Comparison of ENCODE assay signal across 9 cellular contexts in the genomic region with DNA sequence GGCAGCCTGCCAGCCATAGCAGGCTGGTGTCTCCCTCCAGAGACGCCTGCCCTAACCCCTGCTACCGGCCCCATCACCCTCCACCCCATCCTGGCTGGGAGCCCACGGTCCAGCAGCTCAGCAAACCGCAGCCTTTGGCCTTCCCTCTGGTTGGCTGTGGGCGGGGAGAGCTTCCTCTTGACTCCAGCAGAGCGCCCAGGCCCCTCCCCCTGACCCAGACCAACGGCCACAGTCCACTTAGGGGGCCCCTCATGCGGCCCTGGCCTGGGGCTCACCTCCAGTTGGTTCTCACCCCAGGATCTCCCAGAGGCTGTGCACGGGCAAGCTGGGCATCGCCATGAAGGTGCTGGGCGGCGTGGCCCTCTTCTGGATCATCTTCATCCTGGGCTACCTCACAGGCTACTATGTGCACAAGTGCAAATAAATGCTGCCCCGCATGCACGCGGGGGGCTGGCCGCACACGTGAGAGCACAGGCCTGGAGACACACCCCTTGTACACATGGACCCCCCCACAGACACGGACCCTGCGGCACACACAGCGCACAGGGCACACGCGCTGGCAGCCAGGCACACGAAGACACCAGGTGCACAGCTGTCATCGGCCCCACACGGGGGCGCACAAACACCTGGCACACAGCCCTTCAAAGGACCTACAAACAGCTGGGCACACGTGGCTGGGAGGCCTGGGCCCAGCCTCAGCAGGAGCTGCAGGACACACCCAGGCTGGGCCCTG. TPM values are rescaled to one million over a fixed set of nuclear protein-coding genes. Genes with fewer than 3 reads are reported as not detected.
DNase-seq lines count a peak whose midpoint lies in the region; ATAC-seq and TF ChIP-seq lines count a peak whose summit lies in the region.
"Had no signal": no experiment of that assay in that cellular context is flagged by ENCODE, and none has a peak within 500 bp of the region (broad histone marks: within the 10 kb centered on the region; RNA-seq: fewer than 3 reads in every experiment).

No MANE protein-coding gene starts in this region.

- intact Hi-C loops in left ventricle myocardium inferior (cut with micrococcal nuclease) = no loop called here

- H3K36me3 ChIP-seq in left ventricle myocardium inferior = peaks cover 21% of the 10 kb centered on the region

- H3K9me3 ChIP-seq in left ventricle myocardium inferior (replicated peaks) = no peaks in the 10 kb centered on the region
- H3K9me3 ChIP-seq: SJSA1 had no signal

- H3K4me1 Mint-ChIP-seq in activated naive CD4-positive, alpha-beta T cell treated with anti-CD3 and anti-CD28 coated beads, Interleukin-2, amount 10 ng/mL, durations not matched to agents 7 days and 5 days = peaks cover 8% of the 10 kb centered on the region

- H3K4me1 ChIP-seq in left ventricle myocardium inferior = peaks cover 59% of the 10 kb centered on the region

- CTCF ChIA-PET in activated naive CD4-positive, alpha-beta T cell treated with anti-CD3 and anti-CD28 coated beads, Interleukin-2, amount 10 ng/mL, durations not matched to agents 7 days and 5 days (lab: Charles Lee) = interaction anchor here (0.6 to 1.5 kb wide), 9 partner anchors 12 to 127 kb away, joined by 3 to 12 read pairs (median 4); no protein-coding TSS in a partner anchor

- peaks cover 31% of the 10 kb centered on the region for H3K27me3 Mint-ChIP-seq in activated naive CD4-positive, alpha-beta T cell treated with anti-CD3 and anti-CD28 coated beads, Interleukin-2, amount 10 ng/mL, durations not matched to agents 7 days and 5 days

- no peak overlapping the region for H3K4me3 Mint-ChIP-seq in activated naive CD4-positive, alpha-beta T cell treated with anti-CD3 and anti-CD28 coated beads, Interleukin-2, amount 10 ng/mL, durations not matched to agents 7 days and 5 days

- no peak overlapping the region for H3K27ac Mint-ChIP-seq in activated naive CD4-positive, alpha-beta T cell treated with anti-CD3 and anti-CD28 coated beads, Interleukin-2, amount 10 ng/mL, durations not matched to agents 7 days and 5 days

- peak overlapping the region; percentile 19 for H3K27ac ChIP-seq in left ventricle myocardium inferior (replicated peaks)
- H3K27ac ChIP-seq: SJSA1 had no signal

- no peaks in the 10 kb centered on the region for H3K9me3 Mint-ChIP-seq in activated naive CD4-positive, alpha-beta T cell treated with anti-CD3 and anti-CD28 coated beads, Interleukin-2, amount 10 ng/mL, durations not matched to agents 7 days and 5 days

- no peak for TF ChIP-seq CTCF in left ventricle myocardium inferior (IDR thresholded peaks at IDR 0.05; ENCODE audit: borderline replicate concordance)

- H3K27me3 ChIP-seq in left ventricle myocardium inferior (ENCODE audit: low read depth) = peaks cover 9% of the 10 kb centered on the region

- H3K4me3 ChIP-seq in left ventricle myocardium inferior = no peak overlapping the region
- H3K4me3 ChIP-seq: SJSA1 had no signal

- H3K36me3 Mint-ChIP-seq in activated naive CD4-positive, alpha-beta T cell treated with anti-CD3 and anti-CD28 coated beads, Interleukin-2, amount 10 ng/mL, durations not matched to agents 7 days and 5 days = peaks cover 9% of the 10 kb centered on the region

- DNase-seq in DMS153 treated with DMSO at 0.1 percent for 48 hours (lab: John Stamatoyannopoulos, UW; ENCODE audit: unreplicated experiment) (peak; percentile 35), HT1080 (ENCODE audit: low read depth) (peak; percentile 53), RPMI7951 (ENCODE audit: low read depth) (peak; percentile 68), left ventricle myocardium inferior (peak; percentile 57)
- DNase-seq in activated naive CD4-positive, alpha-beta T cell treated with anti-CD3 and anti-CD28 coated beads, Interleukin-2, amount 10 ng/mL, durations not matched to agents 7 days and 5 days = peak; percentile 69
- DNase-seq in stimulated activated CD4-positive, alpha-beta T cell treated with anti-CD3 and anti-CD28 coated beads, Interleukin-12 subunit alpha, Interleukin-12 subunit beta, amount 100 ng/mL, for 4 hours = peak; percentile 51

- ATAC-seq in HG03432 (IDR thresholded peaks at IDR 0.05; ENCODE audit: unreplicated experiment) (no peak), HG03439 (IDR thresholded peaks at IDR 0.05; ENCODE audit: unreplicated experiment) (no peak)

RNA-seq across cellular contexts. Expression of a gene that starts 3.1 kb away (rescaled TPM):
- 0.26 and 1.1 TPM in 2 replicates for total RNA-seq in HT1080 (2014; rRNA removed; shearing (Covaris generic))
- polyA plus RNA-seq in HT1080 (2015; cell fraction: cytosol; rRNA removed) = 0.66 and 2.5 TPM in 2 replicates
- polyA plus RNA-seq in HT1080 (2015; cell fraction: nucleus; rRNA removed) = 0.64 TPM in 1 of 2 replicates, not detected in the other
- 3.4 TPM in 1 of 2 replicates, not detected in the other for total RNA-seq in RPMI7951 (2014; rRNA removed; shearing (Covaris generic))
- total RNA-seq in left ventricle myocardium inferior = 13.9 TPM
- total RNA-seq: SJSA1 had no signal

RNA-seq across cellular contexts. Expression of a gene that starts 20.6 kb away (rescaled TPM):
- total RNA-seq in HT1080 (2014; rRNA removed; shearing (Covaris generic)) = 46.2 and 59.1 TPM in 2 replicates
- 37.4 and 42.9 TPM in 2 replicates for polyA plus RNA-seq in HT1080 (2015; cell fraction: cytosol; rRNA removed)
- 67.7 and 70.6 TPM in 2 replicates for polyA plus RNA-seq in HT1080 (2015; cell fraction: nucleus; rRNA removed)
- 19.2 and 25.3 TPM in 2 replicates for total RNA-seq in RPMI7951 (2014; rRNA removed; shearing (Covaris generic))
- 58.2 TPM for total RNA-seq in left ventricle myocardium inferior

RNA-seq across cellular contexts. Expression of a gene that starts 23.4 kb away (rescaled TPM):
- not detected in 2 replicates for total RNA-seq in HT1080 (2014; rRNA removed; shearing (Covaris generic))
- not detected in 2 replicates for polyA plus RNA-seq in HT1080 (2015; cell fraction: cytosol; rRNA removed)
- not detected in 2 replicates for polyA plus RNA-seq in HT1080 (2015; cell fraction: nucleus; rRNA removed)
- not detected in 2 replicates for total RNA-seq in RPMI7951 (2014; rRNA removed; shearing (Covaris generic))
- total RNA-seq in left ventricle myocardium inferior = 0.08 TPM
- total RNA-seq: SJSA1 had no signal
